4 cellular contexts compared by ENCODE assay signal in the genomic region with DNA sequence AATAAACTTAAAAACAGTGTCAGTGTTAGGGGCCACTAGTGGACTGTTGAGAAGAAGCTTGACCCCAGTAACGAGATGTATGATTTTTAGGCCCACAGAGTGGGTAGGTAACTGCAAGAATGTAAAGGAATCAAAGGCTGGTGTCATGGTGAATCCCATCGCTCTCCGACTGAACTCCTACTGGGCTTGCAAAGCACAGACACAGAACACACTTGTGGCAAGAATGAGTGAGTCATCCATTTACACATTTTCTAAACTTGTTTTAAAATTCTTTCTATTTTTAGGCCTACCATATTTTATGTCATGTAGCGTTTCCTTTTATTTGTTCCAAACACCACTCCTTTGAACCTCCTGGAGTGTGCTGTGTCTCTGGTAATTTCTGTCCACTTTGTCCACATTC. TPM values are rescaled to one million over a fixed set of nuclear protein-coding genes. Genes with fewer than 3 reads are reported as not detected.
"Had no signal": no experiment of that assay in that cellular context is flagged by ENCODE, and none has a peak within 500 bp of the region (broad histone marks: within the 10 kb centered on the region; RNA-seq: fewer than 3 reads in every experiment).

No MANE protein-coding gene starts in this region.

RNA-seq across cellular contexts. Expression of gene TRIM43, which starts 51.1 kb away (rescaled TPM):
- total RNA-seq: H1, H9, HT-29 had no signal
- polyA plus RNA-seq: H1, IgD-negative memory B cell had no signal
